In genomic region chr5:143506881-143507552, GRCh38 we compare ENCODE assay signal across 10 cellular contexts.
DNase-seq lines count a peak whose midpoint lies in the region; ATAC-seq and TF ChIP-seq lines count a peak whose summit lies in the region.
"Had no signal": no experiment of that assay in that cellular context is flagged by ENCODE, and none has a peak within 500 bp of the region (broad histone marks: within the 10 kb centered on the region; RNA-seq: fewer than 3 reads in every experiment).

No MANE protein-coding gene starts in this region.

- peak; percentile 78 to 85 for ATAC-seq in right cardiac atrium
- no peak for ATAC-seq in HG02884 (IDR thresholded peaks at IDR 0.05; ENCODE audit: unreplicated experiment)
- ATAC-seq in naive thymus-derived CD4-positive, alpha-beta T cell, result no peak

- in situ Hi-C loops in astrocyte of the cerebellum (cut with HindIII; ENCODE audit: low sequenced_read_pairs), result no loop called here

- H3K4me1 ChIP-seq in right cardiac atrium (ENCODE audit: control insufficient read depth, insufficient read depth, low read length) (no peaks in the 10 kb centered on the region), skeletal muscle satellite cell (ENCODE audit: control insufficient read depth, insufficient read depth, low read length) (peaks cover 21% of the 10 kb centered on the region)
- H3K4me1 ChIP-seq in naive thymus-derived CD4-positive, alpha-beta T cell (ENCODE audit: control insufficient read depth in 2 of 2, insufficient read depth in 2 of 2, low read length in 2 of 2), result no peaks in the 10 kb centered on the region
- H3K4me1 ChIP-seq: Peyer's patch had no signal

- H3K9ac ChIP-seq in skeletal muscle satellite cell (ENCODE audit: low read depth, low read length), result no peak overlapping the region

- H3K4me3 Mint-ChIP-seq in naive thymus-derived CD4-positive, alpha-beta T cell, result no peak overlapping the region

- intact Hi-C loops in right cardiac atrium (cut with DNase I), result no loop called here
- intact Hi-C loops in naive thymus-derived CD4-positive, alpha-beta T cell (cut with micrococcal nuclease), result no loop called here

- no peak overlapping the region for H3K27ac ChIP-seq in right cardiac atrium (ENCODE audit: low read length)
- H3K27ac ChIP-seq in naive thymus-derived CD4-positive, alpha-beta T cell (ENCODE audit: low read depth, low read length), result no peak overlapping the region

- peaks cover 0 to 2% (median 0%) of the 10 kb centered on the region in 5 donors for H3K36me3 Mint-ChIP-seq in naive thymus-derived CD4-positive, alpha-beta T cell

- peak overlapping the region; percentile 38 for H3K4me2 ChIP-seq in skeletal muscle satellite cell (ENCODE audit: low read length)

- H3K4me1 Mint-ChIP-seq in naive thymus-derived CD4-positive, alpha-beta T cell, result no peaks in the 10 kb centered on the region

- H3K27ac Mint-ChIP-seq in naive thymus-derived CD4-positive, alpha-beta T cell, result no peak overlapping the region

- H3K36me3 ChIP-seq in skeletal muscle satellite cell (ENCODE audit: insufficient read depth, low read length), result no peaks in the 10 kb centered on the region
- H3K36me3 ChIP-seq in naive thymus-derived CD4-positive, alpha-beta T cell (ENCODE audit: control insufficient read depth in 2 of 3, insufficient read depth in 3 of 3, low read length in 3 of 3), result no peaks in the 10 kb centered on the region
- H3K36me3 ChIP-seq: Peyer's patch had no signal

- CTCF ChIA-PET in naive thymus-derived CD4-positive, alpha-beta T cell (lab: Charles Lee), result no interaction called here

- peak; percentile 18 for TF ChIP-seq CTCF in astrocyte of the cerebellum (IDR thresholded peaks at IDR 0.05; ENCODE audit: low read depth, low read length, missing control alignments)

- H3K9me3 ChIP-seq in right cardiac atrium (ENCODE audit: control insufficient read depth, low read length), result no peaks in the 10 kb centered on the region
- H3K9me3 ChIP-seq in skeletal muscle satellite cell (replicated peaks; ENCODE audit: low read length), result no peaks in the 10 kb centered on the region
- no peaks in the 10 kb centered on the region for H3K9me3 ChIP-seq in naive thymus-derived CD4-positive, alpha-beta T cell (ENCODE audit: control insufficient read depth in 2 of 3, low read length in 3 of 3)
- H3K9me3 ChIP-seq: Peyer's patch had no signal

- H3K27me3 ChIP-seq in right cardiac atrium (ENCODE audit: control insufficient read depth, insufficient read depth), result no peaks in the 10 kb centered on the region
- H3K27me3 ChIP-seq in skeletal muscle satellite cell (ENCODE audit: control insufficient read depth, insufficient read depth, low read length), result no peaks in the 10 kb centered on the region
- no peaks in the 10 kb centered on the region for H3K27me3 ChIP-seq in naive thymus-derived CD4-positive, alpha-beta T cell (ENCODE audit: control insufficient read depth in 2 of 2, insufficient read depth in 2 of 2, low read length in 2 of 2)
- H3K27me3 ChIP-seq: Peyer's patch had no signal

- peaks cover 0 to 2% (median 0%) of the 10 kb centered on the region in 5 donors for H3K27me3 Mint-ChIP-seq in naive thymus-derived CD4-positive, alpha-beta T cell

- H3K4me3 ChIP-seq in astrocyte of the cerebellum (ENCODE audit: low read depth, low read length) (no peak overlapping the region), right cardiac atrium (ENCODE audit: low read length) (no peak overlapping the region), skeletal muscle satellite cell (ENCODE audit: low read length) (no peak overlapping the region)
- no peak overlapping the region for H3K4me3 ChIP-seq in naive thymus-derived CD4-positive, alpha-beta T cell (ENCODE audit: low read length)
- H3K4me3 ChIP-seq: Peyer's patch had no signal

- POLR2A ChIA-PET in naive thymus-derived CD4-positive, alpha-beta T cell (lab: Charles Lee), result no interaction called here

- H3K9me3 Mint-ChIP-seq in naive thymus-derived CD4-positive, alpha-beta T cell, result peaks cover 0 to 10% (median 6%) of the 10 kb centered on the region in 11 donors

- DNase-seq in HCEC 1CT (peak; percentile 94), astrocyte of the cerebellum (ENCODE audit: low read depth) (peak; percentile 83), right cardiac atrium (no peak), NCI-H748 treated with DMSO at 0.1 percent for 48 hours (lab: John Stamatoyannopoulos, UW) (no peak), islet precursor cell (no peak)
- no peak for DNase-seq in naive thymus-derived CD4-positive, alpha-beta T cell
- DNase-seq: KBM-7, Peyer's patch had no signal

- 70% methylated on average over 1 of the region's 1 CpG for WGBS in right cardiac atrium

Comparison
In these comparisons a context has a peak if more than half of its experiments do, and no peak if none do; other contexts are left out.
1. DNase-seq: peak in HCEC 1CT (single experiment) and astrocyte of the cerebellum (single experiment); none in right cardiac atrium (0 of 3), NCI-H748 treated with DMSO at 0.1 percent for 48 hours (single experiment), islet precursor cell (single experiment) and naive thymus-derived CD4-positive, alpha-beta T cell (0 of 9).
2. ATAC-seq: peak in right cardiac atrium (2 of 2); none in HG02884 (single experiment) and naive thymus-derived CD4-positive, alpha-beta T cell (single experiment).